Comparison of ENCODE assay signal across 11 cellular contexts in genomic region chr4:105710012-105710600, GRCh38. TPM values are rescaled to one million over a fixed set of nuclear protein-coding genes. Genes with fewer than 3 reads are reported as not detected.
DNase-seq lines count a peak whose midpoint lies in the region; ATAC-seq and TF ChIP-seq lines count a peak whose summit lies in the region.
"Had no signal": no experiment of that assay in that cellular context is flagged by ENCODE, and none has a peak within 500 bp of the region (broad histone marks: within the 10 kb centered on the region; RNA-seq: fewer than 3 reads in every experiment).

No MANE protein-coding gene starts in this region.

- H3K4me1 Mint-ChIP-seq in activated B cell treated with CpG ODN at 0.5 μM for 24 hours = peaks cover 38% of the 10 kb centered on the region
- H3K4me1 Mint-ChIP-seq in immature natural killer cell = peaks cover 11 to 31% of the 10 kb centered on the region in 2 donors

- POLR2A ChIA-PET in activated B cell treated with CpG ODN at 0.5 μM for 24 hours (lab: Charles Lee) = no interaction called here

- no peaks in the 10 kb centered on the region for H3K27me3 Mint-ChIP-seq in activated B cell treated with CpG ODN at 0.5 μM for 24 hours
- H3K27me3 Mint-ChIP-seq in immature natural killer cell (ENCODE audit: low read depth in 3 of 3) = peaks cover 0 to 8% (median 0%) of the 10 kb centered on the region in 3 donors
- H3K27me3 Mint-ChIP-seq: dendritic cell treated with granulocyte-macrophage colony-stimulating factor and Interleukin-4, amounts not matched to agents 40 ng/mL and 50 ng/mL, for 4 days had no signal

- H3K27me3 ChIP-seq in BE2C (no peaks in the 10 kb centered on the region), HAP-1 (ENCODE audit: low read depth) (no peaks in the 10 kb centered on the region)
- H3K27me3 ChIP-seq: testis had no signal

- intact Hi-C loops in activated B cell treated with CpG ODN at 0.5 μM for 24 hours (cut with micrococcal nuclease) = no loop called here

- peaks cover 11% of the 10 kb centered on the region for H3K36me3 Mint-ChIP-seq in activated B cell treated with CpG ODN at 0.5 μM for 24 hours (ENCODE audit: low read depth)
- H3K36me3 Mint-ChIP-seq in immature natural killer cell = no peaks in the 10 kb centered on the region

- H3K27ac Mint-ChIP-seq in activated B cell treated with CpG ODN at 0.5 μM for 24 hours (no peak overlapping the region), immature natural killer cell (peak overlapping the region in 1 of 6 donors; percentile 9)

- H3K4me1 ChIP-seq in BE2C (peaks cover 6% of the 10 kb centered on the region; the same call in 1 of the 2 replicates), HAP-1 (peaks cover 10% of the 10 kb centered on the region)

- H3K9me3 Mint-ChIP-seq in activated B cell treated with CpG ODN at 0.5 μM for 24 hours (no peaks in the 10 kb centered on the region), immature natural killer cell (no peaks in the 10 kb centered on the region)
- H3K9me3 Mint-ChIP-seq: dendritic cell treated with granulocyte-macrophage colony-stimulating factor and Interleukin-4, amounts not matched to agents 40 ng/mL and 50 ng/mL, for 4 days had no signal

- CTCF ChIA-PET in activated B cell treated with CpG ODN at 0.5 μM for 24 hours (lab: Charles Lee) = interaction anchor here (0.9 kb wide), 1 partner anchor 237 kb away, joined by 3 read pairs; no protein-coding TSS in a partner anchor

- ATAC-seq in activated B cell treated with CpG ODN at 0.5 μM for 24 hours (ENCODE audit: low read depth) (no peak), GM18867 (IDR thresholded peaks at IDR 0.05; ENCODE audit: unreplicated experiment) (no peak)
- ATAC-seq: left lobe of liver had no signal

- no peak for TF ChIP-seq CTCF in BE2C (IDR thresholded peaks at IDR 0.05; ENCODE audit: low read depth, low read length)
- TF ChIP-seq CTCF in activated B cell treated with CpG ODN at 0.5 μM for 24 hours (IDR thresholded peaks at IDR 0.05) = no peak

- H3K36me3 ChIP-seq in BE2C (no peaks in the 10 kb centered on the region), HAP-1 (replicated peaks) (no peaks in the 10 kb centered on the region)

- in situ Hi-C loops in HAP-1 (cut with MboI; ENCODE audit: low sequenced_read_pairs) = no loop called here

- H3K9me3 ChIP-seq in BE2C (no peaks in the 10 kb centered on the region), HAP-1 (no peaks in the 10 kb centered on the region)
- H3K9me3 ChIP-seq: testis had no signal

- peak overlapping the region; percentile 99 for H3K4me3 Mint-ChIP-seq in activated B cell treated with CpG ODN at 0.5 μM for 24 hours
- H3K4me3 Mint-ChIP-seq in immature natural killer cell = peak overlapping the region in 4 of 5 donors; percentile 46 to 99 (median 99)

- DNase-seq in BE2C = peak; percentile 14
- peak in 1 of 2 experiments; percentile 41 for DNase-seq in HAP-1 (ENCODE audit: low spot score in 2 of 2)
- DNase-seq in activated B cell treated with CpG ODN at 0.5 μM for 24 hours = no peak
- no peak for DNase-seq in immature natural killer cell
- no peak for DNase-seq in NCI-H1105 (lab: John Stamatoyannopoulos, UW)
- no peak for DNase-seq in cerebellar cortex (ENCODE audit: low spot score)
- DNase-seq in NCI-H187 treated with DMSO at 0.1 percent for 48 hours (lab: John Stamatoyannopoulos, UW) = no peak
- DNase-seq: testis had no signal

- H3K4me3 ChIP-seq in BE2C (ENCODE audit: low read depth, low read length) (peak overlapping the region; percentile 93), HAP-1 (peak overlapping the region; percentile 90)

RNA-seq across cellular contexts. Expression of gene GSTCD, which starts 1.5 kb away (rescaled TPM):
- polyA plus RNA-seq in BE2C (2012; ENCODE audit: insufficient read depth, insufficient read length, low read depth) = 5.7 TPM
- total RNA-seq in activated B cell treated with CpG ODN at 0.5 μM for 24 hours = 11.3 and 12.3 TPM in 2 replicates
- 1 to 10 TPM; 1.8 to 2.1 (median 2.0) TPM for polyA plus RNA-seq in immature natural killer cell

RNA-seq across cellular contexts. Expression of gene INTS12, which starts 1.6 kb away (rescaled TPM):
- polyA plus RNA-seq in BE2C (2012; ENCODE audit: insufficient read depth, insufficient read length, low read depth) = 21.3 TPM
- 18.6 and 20.6 TPM in 2 replicates for total RNA-seq in activated B cell treated with CpG ODN at 0.5 μM for 24 hours
- 10 to 100 TPM; 17.2 to 30.6 (median 21.5) TPM for polyA plus RNA-seq in immature natural killer cell
